In the genomic region with DNA sequence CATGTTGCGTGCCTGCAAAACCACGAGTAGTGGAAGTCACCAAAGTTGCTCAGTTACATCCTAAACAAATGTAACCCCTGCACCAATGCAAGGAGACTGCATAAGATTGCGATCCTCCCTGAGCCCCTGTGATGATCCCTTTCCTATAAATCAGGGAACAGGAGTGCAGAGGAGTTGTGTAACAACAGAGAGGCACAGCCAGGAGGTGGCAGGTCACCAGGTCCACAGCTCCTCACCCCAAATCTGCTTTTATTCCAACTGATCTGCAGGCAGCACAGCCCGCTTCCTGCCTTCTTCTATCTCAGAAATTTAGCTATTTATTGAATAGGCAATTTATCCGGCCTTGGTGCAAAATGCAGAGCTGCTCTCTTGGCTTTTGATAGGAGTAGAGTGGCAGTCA, we compare ENCODE assay signal across 29 cellular contexts.
"Had no signal": no experiment of that assay in that cellular context is flagged by ENCODE, and none has a peak within 500 bp of the region (broad histone marks: within the 10 kb centered on the region; RNA-seq: fewer than 3 reads in every experiment).

No MANE protein-coding gene starts in this region.

- H3K4me3 Mint-ChIP-seq: naive thymus-derived CD4-positive, alpha-beta T cell; natural killer cell; nephron; neural crest cell; stimulated activated effector memory CD8-positive, alpha-beta T cell treated with anti-CD3 and anti-CD28 coated beads, Interleukin-12 subunit alpha, Interleukin-12 subunit beta, amount 100 ng/mL, for 72 hours; stimulated activated naive B cell treated with anti-CD40 and anti-IgM and Interleukin-4, amounts not matched to agents 10 μg/mL and 1 μg/mL and 100 μg/mL, for 72 hours; stimulated activated naive CD8-positive, alpha-beta T cell treated with anti-CD3 and anti-CD28 coated beads, Interleukin-15, Interleukin-2, amounts not matched to agents 100 ng/mL and 50 ng/mL, for 24 hours had no signal

- H3K4me3 ChIP-seq: ovary, psoas muscle, right lobe of liver, sigmoid colon, stomach, thoracic aorta, thyroid gland, tibial nerve, upper lobe of left lung, vagina had no signal

- H3K27me3 ChIP-seq: ovary, right lobe of liver, sigmoid colon, stomach, thyroid gland, tibial nerve, upper lobe of left lung, vagina had no signal

- H3K9me3 Mint-ChIP-seq: natural killer cell; stimulated activated effector memory CD8-positive, alpha-beta T cell treated with anti-CD3 and anti-CD28 coated beads, Interleukin-12 subunit alpha, Interleukin-12 subunit beta, amount 100 ng/mL, for 72 hours; stimulated activated naive CD8-positive, alpha-beta T cell treated with anti-CD3 and anti-CD28 coated beads, Interleukin-15, Interleukin-2, amounts not matched to agents 100 ng/mL and 50 ng/mL, for 24 hours had no signal

- H3K9me3 ChIP-seq: ovary, right lobe of liver, sigmoid colon, thoracic aorta, thyroid gland, vagina had no signal

- H3K9ac ChIP-seq: parathyroid adenoma had no signal

- H3K79me2 ChIP-seq: parathyroid adenoma had no signal

- H3K27me3 Mint-ChIP-seq: naive thymus-derived CD4-positive, alpha-beta T cell; progenitor cell of endocrine pancreas; stimulated activated naive CD8-positive, alpha-beta T cell treated with anti-CD3 and anti-CD28 coated beads, Interleukin-15, Interleukin-2, amounts not matched to agents 100 ng/mL and 50 ng/mL, for 24 hours had no signal

- H3K36me3 Mint-ChIP-seq: natural killer cell; stimulated activated effector memory CD8-positive, alpha-beta T cell treated with anti-CD3 and anti-CD28 coated beads, Interleukin-12 subunit alpha, Interleukin-12 subunit beta, amount 100 ng/mL, for 72 hours had no signal

- ATAC-seq: naive thymus-derived CD4-positive, alpha-beta T cell; natural killer cell; psoas muscle; right cardiac atrium; stimulated activated effector memory CD8-positive, alpha-beta T cell treated with anti-CD3 and anti-CD28 coated beads, Interleukin-12 subunit alpha, Interleukin-12 subunit beta, amount 100 ng/mL, for 72 hours; stimulated activated naive B cell treated with anti-CD40 and anti-IgM and Interleukin-4, amounts not matched to agents 10 μg/mL and 1 μg/mL and 100 μg/mL, for 72 hours had no signal

- H3K4me1 ChIP-seq: right lobe of liver, sigmoid colon, stomach, thyroid gland, tibial nerve, upper lobe of left lung, vagina had no signal

- H2AFZ ChIP-seq: parathyroid adenoma had no signal

- DNase-seq: naive thymus-derived CD4-positive, alpha-beta T cell; natural killer cell; occipital lobe; ovary; posterior cingulate gyrus; psoas muscle; right cardiac atrium; right lobe of liver; sigmoid colon; small intestine; stimulated activated CD4-positive, alpha-beta T cell treated with anti-CD3 and anti-CD28 coated beads, Interleukin-15, amount 100 ng/mL, for 24 hours; stimulated activated CD4-positive, alpha-beta T cell treated with anti-CD3 and anti-CD28 coated beads, Interleukin-2, amount 100 ng/mL, for 24 hours; stimulated activated CD4-positive, alpha-beta T cell treated with anti-CD3 and anti-CD28 coated beads, Interleukin-2, amount 100 ng/mL, for 48 hours; stimulated activated CD4-positive, alpha-beta T cell treated with anti-CD3 and anti-CD28 coated beads, Interleukin-4, amount 100 ng/mL, for 24 hours; stimulated activated naive B cell treated with anti-CD40 and anti-IgM and Interleukin-4, amounts not matched to agents 10 μg/mL and 1 μg/mL and 100 μg/mL, for 72 hours; stimulated activated naive CD4-positive, alpha-beta T cell treated with Interleukin-2 at 50 U/mL for 16 hours; stomach; thyroid gland; trophoblast cell; upper lobe of left lung had no signal

- H3K4me1 Mint-ChIP-seq: naive thymus-derived CD4-positive, alpha-beta T cell; natural killer cell; nephron; neural crest cell; stimulated activated effector memory CD8-positive, alpha-beta T cell treated with anti-CD3 and anti-CD28 coated beads, Interleukin-12 subunit alpha, Interleukin-12 subunit beta, amount 100 ng/mL, for 72 hours; stimulated activated naive B cell treated with anti-CD40 and anti-IgM and Interleukin-4, amounts not matched to agents 10 μg/mL and 1 μg/mL and 100 μg/mL, for 72 hours had no signal

- H3K36me3 ChIP-seq: ovary, right lobe of liver, sigmoid colon, stomach, thoracic aorta, thyroid gland, tibial nerve, upper lobe of left lung, vagina had no signal

- H3K27ac Mint-ChIP-seq: naive thymus-derived CD4-positive, alpha-beta T cell; natural killer cell; progenitor cell of endocrine pancreas; stimulated activated effector memory CD8-positive, alpha-beta T cell treated with anti-CD3 and anti-CD28 coated beads, Interleukin-12 subunit alpha, Interleukin-12 subunit beta, amount 100 ng/mL, for 72 hours; stimulated activated naive B cell treated with anti-CD40 and anti-IgM and Interleukin-4, amounts not matched to agents 10 μg/mL and 1 μg/mL and 100 μg/mL, for 72 hours; stimulated activated naive CD8-positive, alpha-beta T cell treated with anti-CD3 and anti-CD28 coated beads, Interleukin-15, Interleukin-2, amounts not matched to agents 100 ng/mL and 50 ng/mL, for 24 hours had no signal

- H3K27ac ChIP-seq: ovary, parathyroid adenoma, psoas muscle, right lobe of liver, sigmoid colon, stomach, thoracic aorta, thyroid gland, tibial nerve, upper lobe of left lung, vagina had no signal
